Comparison of ENCODE assay signal across 9 cellular contexts in genomic region chr1:154859786-154860153, GRCh38. TPM values are rescaled to one million over a fixed set of nuclear protein-coding genes. Genes with fewer than 3 reads are reported as not detected.
A peak's percentile ranks its signal among the peaks of the same experiment; 100 is the strongest.
DNase-seq lines count a peak whose midpoint lies in the region; ATAC-seq and TF ChIP-seq lines count a peak whose summit lies in the region.
"Had no signal": no experiment of that assay in that cellular context is flagged by ENCODE, and none has a peak within 500 bp of the region (broad histone marks: within the 10 kb centered on the region; RNA-seq: fewer than 3 reads in every experiment).

No MANE protein-coding gene starts in this region.

- no peaks in the 10 kb centered on the region for H3K79me2 ChIP-seq in mesendoderm (ENCODE audit: control insufficient read depth, insufficient read depth, low read length)

- H2BK5ac ChIP-seq in mesendoderm (ENCODE audit: low read length) = no peak overlapping the region

- H3K4me2 ChIP-seq in mesendoderm (ENCODE audit: low read length) = no peak overlapping the region

- WGBS in mesendoderm (ENCODE audit: extremely low coverage, insufficient coverage, low lambda C conversion rate) = no CpG with 5 or more reads among the region's 2 CpGs

- no peak overlapping the region for H2BK15ac ChIP-seq in mesendoderm (replicated peaks; ENCODE audit: low read depth)

- DNase-seq in myocyte (ENCODE audit: low read depth) (peak; percentile 93), NCI-H128 (lab: John Stamatoyannopoulos, UW; ENCODE audit: unreplicated experiment) (no peak), mesendoderm (no peak), BE2C (no peak)
- DNase-seq in activated CD8-positive, alpha-beta memory T cell treated with anti-CD3 and anti-CD28 coated beads, Interleukin-2, amount 50 U/mL, for 48 hours = no peak
- DNase-seq: NCI-H1436 had no signal

- H3K56ac ChIP-seq in mesendoderm (ENCODE audit: low read length) = no peak overlapping the region

- no peaks in the 10 kb centered on the region for H3K9me3 ChIP-seq in BE2C

- no peaks in the 10 kb centered on the region for H3K36me3 ChIP-seq in mesendoderm (ENCODE audit: control insufficient read depth, insufficient read depth, low read length)
- H3K36me3 ChIP-seq in BE2C = no peaks in the 10 kb centered on the region

- no peak overlapping the region for H4K5ac ChIP-seq in mesendoderm (ENCODE audit: low read length)

- no peak overlapping the region for H3K18ac ChIP-seq in mesendoderm (ENCODE audit: low read length)

- H3K4me3 ChIP-seq in mesendoderm (ENCODE audit: low read length) (no peak overlapping the region), BE2C (ENCODE audit: low read depth, low read length) (no peak overlapping the region)

- H3K4ac ChIP-seq in mesendoderm (ENCODE audit: low read depth, low read length) = no peak overlapping the region

- H3K23ac ChIP-seq in mesendoderm (ENCODE audit: low read length) = no peak overlapping the region

- H3K79me1 ChIP-seq in mesendoderm (ENCODE audit: low read length) = no peaks in the 10 kb centered on the region

- no peak overlapping the region for H3K9ac ChIP-seq in mesendoderm (ENCODE audit: low read length)

- H3K27me3 ChIP-seq in mesendoderm (ENCODE audit: insufficient read depth, low read length, poor library complexity) = no peaks in the 10 kb centered on the region
- no peaks in the 10 kb centered on the region for H3K27me3 ChIP-seq in BE2C

- H3K4me1 ChIP-seq in mesendoderm (ENCODE audit: control insufficient read depth, low read depth, low read length) (no peaks in the 10 kb centered on the region), BE2C (peaks cover 18% of the 10 kb centered on the region)

- no peak overlapping the region for H2AK5ac ChIP-seq in mesendoderm (ENCODE audit: low read length)

- no peak overlapping the region for H4K8ac ChIP-seq in mesendoderm (ENCODE audit: low read depth, low read length)

- no peak for TF ChIP-seq CTCF in BE2C (IDR thresholded peaks at IDR 0.05; ENCODE audit: low read depth, low read length)

- H2BK120ac ChIP-seq in mesendoderm (ENCODE audit: low read depth, low read length) = no peak overlapping the region

- ATAC-seq in GM18520 (IDR thresholded peaks at IDR 0.05; ENCODE audit: unreplicated experiment) = peak; percentile 30
- ATAC-seq in GM21447 (IDR thresholded peaks at IDR 0.05; ENCODE audit: unreplicated experiment) = peak; percentile 43
- ATAC-seq in HG03378 (IDR thresholded peaks at IDR 0.05; ENCODE audit: unreplicated experiment) = peak; percentile 33

- no peak overlapping the region for H3K27ac ChIP-seq in mesendoderm (ENCODE audit: low read depth, low read length)

RNA-seq across cellular contexts. Expression of gene KCNN3, which starts 10.3 kb away (rescaled TPM):
- 30.8 and 41.3 TPM in 2 replicates for total RNA-seq in myocyte
- polyA plus RNA-seq in myocyte (2012) = 5.5 TPM
- polyA plus RNA-seq in mesendoderm (2013, experiment 1 of 2) = 0.28 TPM
- 0.18 TPM for polyA plus RNA-seq in mesendoderm (2013, experiment 2 of 2)
- polyA plus RNA-seq in BE2C (2012; ENCODE audit: insufficient read depth, insufficient read length, low read depth) = 0.31 TPM
